In the genomic region with DNA sequence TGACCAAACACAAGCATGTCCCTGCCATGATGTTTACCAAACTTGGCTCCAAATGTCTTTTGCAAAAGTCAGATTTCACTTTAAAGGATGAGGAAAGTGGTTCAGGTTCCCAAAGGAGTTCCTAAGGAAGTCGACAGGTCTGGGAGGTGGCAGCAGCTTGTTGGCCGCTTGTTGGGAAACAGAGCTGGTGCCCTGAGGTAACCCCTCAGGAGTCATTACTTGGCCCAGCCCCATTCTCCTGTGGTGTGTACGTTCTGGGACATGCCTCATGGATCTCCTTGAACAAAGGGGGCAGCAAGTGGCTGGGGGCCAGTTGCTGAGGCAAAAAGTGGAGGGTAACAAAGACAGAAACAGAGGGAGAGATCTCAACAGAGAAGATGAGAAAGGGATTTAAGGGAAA, we compare ENCODE assay signal across 11 cellular contexts. TPM values are rescaled to one million over a fixed set of nuclear protein-coding genes. Genes with fewer than 3 reads are reported as not detected.
DNase-seq lines count a peak whose midpoint lies in the region; ATAC-seq and TF ChIP-seq lines count a peak whose summit lies in the region.
"Had no signal": no experiment of that assay in that cellular context is flagged by ENCODE, and none has a peak within 500 bp of the region (broad histone marks: within the 10 kb centered on the region; RNA-seq: fewer than 3 reads in every experiment).

No MANE protein-coding gene starts in this region.

- H3K4me1 Mint-ChIP-seq in stimulated activated memory B cell treated with anti-CD40 and anti-IgM and Interleukin-4, amounts not matched to agents 10 μg/mL and 1 μg/mL and 100 μg/mL, for 72 hours: peaks cover 71% of the 10 kb centered on the region

- TF ChIP-seq CTCF in astrocyte of the spinal cord (IDR thresholded peaks at IDR 0.05; ENCODE audit: low read depth, low read length): no peak
- no peak for TF ChIP-seq CTCF in OCI-LY7 (conservative IDR thresholded peaks at IDR 0.05; ENCODE audit: low read length)

- intact Hi-C loops in OCI-LY7 (cut with micrococcal nuclease; ENCODE audit: unreplicated experiment): no loop called here

- CTCF ChIA-PET in OCI-LY7 (lab: Charles Lee; ENCODE audit: unreplicated experiment): interaction anchor here (0.6 kb wide), 1 partner anchor 81 kb away, joined by 3 read pairs; no protein-coding TSS in a partner anchor

- no peak overlapping the region for H2AFZ ChIP-seq in OCI-LY7 (ENCODE audit: low read length)

- peaks cover 44% of the 10 kb centered on the region for H3K36me3 Mint-ChIP-seq in stimulated activated memory B cell treated with anti-CD40 and anti-IgM and Interleukin-4, amounts not matched to agents 10 μg/mL and 1 μg/mL and 100 μg/mL, for 72 hours

- no peaks in the 10 kb centered on the region for H4K20me1 ChIP-seq in OCI-LY7 (ENCODE audit: insufficient read depth, low read length)

- POLR2A ChIA-PET in OCI-LY7 (lab: Charles Lee): interaction anchor here (0.8 kb wide), 1 partner anchor 60 kb away, joined by 3 read pairs; no protein-coding TSS in a partner anchor

- peaks cover 63% of the 10 kb centered on the region for H3K36me3 ChIP-seq in OCI-LY7 (ENCODE audit: insufficient read depth, low read length)

- no TSS peak for BruUV-seq in OCI-LY7 (replicated peaks; lab: Mats Ljungman, UMichigan)

- in situ Hi-C loops in astrocyte of the spinal cord (cut with HindIII; ENCODE audit: low sequenced_read_pairs): no loop called here

- peaks cover 17% of the 10 kb centered on the region for H3K4me1 ChIP-seq in OCI-LY7 (ENCODE audit: insufficient read depth, low read length, poor library complexity, severe bottlenecking)

- no peak overlapping the region for H3K4me2 ChIP-seq in OCI-LY7 (ENCODE audit: low read length)

- H3K4me3 Mint-ChIP-seq in stimulated activated memory B cell treated with anti-CD40 and anti-IgM and Interleukin-4, amounts not matched to agents 10 μg/mL and 1 μg/mL and 100 μg/mL, for 72 hours: no peak overlapping the region

- no peak for ATAC-seq in stimulated activated memory B cell treated with anti-CD40 and anti-IgM and Interleukin-4, amounts not matched to agents 10 μg/mL and 1 μg/mL and 100 μg/mL, for 72 hours
- no peak for ATAC-seq in GM21360 (IDR thresholded peaks at IDR 0.05; ENCODE audit: unreplicated experiment)

- H3K79me2 ChIP-seq in OCI-LY7 (ENCODE audit: insufficient read depth, low read depth, low read length): peaks cover 20% of the 10 kb centered on the region; the same call in 1 of the 2 replicates

- H3K9me2 ChIP-seq in OCI-LY7 (ENCODE audit: insufficient read depth, low read length): no peaks in the 10 kb centered on the region

- no peaks in the 10 kb centered on the region for H3K9me3 Mint-ChIP-seq in stimulated activated memory B cell treated with anti-CD40 and anti-IgM and Interleukin-4, amounts not matched to agents 10 μg/mL and 1 μg/mL and 100 μg/mL, for 72 hours

- H3K27me3 Mint-ChIP-seq in stimulated activated memory B cell treated with anti-CD40 and anti-IgM and Interleukin-4, amounts not matched to agents 10 μg/mL and 1 μg/mL and 100 μg/mL, for 72 hours: no peaks in the 10 kb centered on the region

- H3K9me3 ChIP-seq in OCI-LY7 (ENCODE audit: low read length): no peaks in the 10 kb centered on the region

- H3K4me3 ChIP-seq in astrocyte of the spinal cord (ENCODE audit: low read depth, low read length) (no peak overlapping the region), OCI-LY7 (ENCODE audit: low read depth, low read length, poor library complexity, severe bottlenecking) (no peak overlapping the region)

- no peak overlapping the region for H3K27ac ChIP-seq in OCI-LY7 (ENCODE audit: low read depth, low read length, poor library complexity, severe bottlenecking)

- H3K27ac Mint-ChIP-seq in stimulated activated memory B cell treated with anti-CD40 and anti-IgM and Interleukin-4, amounts not matched to agents 10 μg/mL and 1 μg/mL and 100 μg/mL, for 72 hours: peak overlapping the region; percentile 82

- DNase-seq in LHCN-M2 (ENCODE audit: low read depth) (peak; percentile 69), astrocyte of the spinal cord (ENCODE audit: low read depth, low spot score) (peak; percentile 20), kidney tubule cell (ENCODE audit: low spot score) (peak; percentile 44), NCI-H510A treated with DMSO at 0.1 percent for 48 hours (lab: John Stamatoyannopoulos, UW) (no peak), NCI-H1048 (lab: John Stamatoyannopoulos, UW) (no peak), OCI-LY7 (ENCODE audit: low spot score) (no peak)
- DNase-seq: activated effector memory CD4-positive, alpha-beta T cell treated with anti-CD3 and anti-CD28 coated beads, Interleukin-2, amount 50 U/mL, for 16 hours; foreskin fibroblast; T-helper 1 cell had no signal

RNA-seq across cellular contexts. Expression of a gene that starts 10.9 kb away (rescaled TPM):
- total RNA-seq in LHCN-M2 (2014; rRNA removed) (148 and 158 TPM in 2 replicates), OCI-LY7 (2022) (26.9 and 27.6 TPM in 2 replicates)
- polyA plus RNA-seq in LHCN-M2 (2012): 192 TPM
- total RNA-seq in OCI-LY7 (2014; rRNA removed; shearing (Covaris generic)): 18.9 and 30.3 TPM in 2 replicates

RNA-seq across cellular contexts. Expression of a gene that starts 11.1 kb away (rescaled TPM):
- total RNA-seq in LHCN-M2 (2014; rRNA removed): 39.6 and 54.2 TPM in 2 replicates
- polyA plus RNA-seq in LHCN-M2 (2012): 117 TPM
- total RNA-seq in OCI-LY7 (2014; rRNA removed; shearing (Covaris generic)): 65.9 and 66.3 TPM in 2 replicates
- 62.2 and 74.5 TPM in 2 replicates for total RNA-seq in OCI-LY7 (2022)

RNA-seq across cellular contexts. Expression of a gene that starts 11.5 kb away (rescaled TPM):
- total RNA-seq in LHCN-M2 (2014; rRNA removed): 168 and 170 TPM in 2 replicates
- 96.2 TPM for polyA plus RNA-seq in LHCN-M2 (2012)
- 97.0 and 136 TPM in 2 replicates for total RNA-seq in OCI-LY7 (2014; rRNA removed; shearing (Covaris generic))
- 59.7 and 68.7 TPM in 2 replicates for total RNA-seq in OCI-LY7 (2022)

RNA-seq across cellular contexts. Expression of a gene that starts 20.6 kb away (rescaled TPM):
- 0.06 TPM in 1 of 2 replicates, not detected in the other for total RNA-seq in LHCN-M2 (2014; rRNA removed)
- polyA plus RNA-seq in LHCN-M2 (2012): 0.07 TPM
- 0.22 TPM in 1 of 2 replicates, not detected in the other for total RNA-seq in OCI-LY7 (2014; rRNA removed; shearing (Covaris generic))
- total RNA-seq in OCI-LY7 (2022): 0.40 and 0.44 TPM in 2 replicates

Comparison
In these comparisons a context has a peak if more than half of its experiments do, and no peak if none do; other contexts are left out.
1. DNase-seq: peak in LHCN-M2 (single experiment), astrocyte of the spinal cord (single experiment) and kidney tubule cell (single experiment); none in NCI-H510A treated with DMSO at 0.1 percent for 48 hours (single experiment), NCI-H1048 (single experiment) and OCI-LY7 (single experiment).